ENCODE assay signal across 8 cellular contexts in genomic region chr6:32944265-32944664, GRCh38. TPM values are rescaled to one million over a fixed set of nuclear protein-coding genes. Genes with fewer than 3 reads are reported as not detected.
DNase-seq lines count a peak whose midpoint lies in the region; ATAC-seq lines count a peak whose summit lies in the region.

No MANE protein-coding gene starts in this region.

- peak overlapping the region; percentile 80 for H3K27ac ChIP-seq in KOPT-K1 (ENCODE audit: low read depth, low read length, poor library complexity, severe bottlenecking)

- H3K27ac Mint-ChIP-seq in activated naive CD4-positive, alpha-beta T cell treated with anti-CD3 and anti-CD28 coated beads for 36 hours = peak overlapping the region; percentile 81

- DNase-seq in GF-D8 (lab: John Stamatoyannopoulos, UW) = peak; percentile 60
- peak; percentile 42 for DNase-seq in activated naive CD4-positive, alpha-beta T cell treated with anti-CD3 and anti-CD28 coated beads for 36 hours
- DNase-seq in stimulated activated CD4-positive, alpha-beta T cell treated with anti-CD3 and anti-CD28 coated beads, Interleukin-4, amount 100 ng/mL, for 24 hours = peak; percentile 34
- no peak for DNase-seq in HPDE6-E6E7 (ENCODE audit: extremely low spot score)
- no peak for DNase-seq in NCI-H2081 (lab: John Stamatoyannopoulos, UW)
- DNase-seq in kidney glomerular epithelial cell (lab: John Stamatoyannopoulos, UW) = no peak

- peak; percentile 35 for ATAC-seq in GM21381 (IDR thresholded peaks at IDR 0.05; ENCODE audit: unreplicated experiment)

- H3K4me3 Mint-ChIP-seq in activated naive CD4-positive, alpha-beta T cell treated with anti-CD3 and anti-CD28 coated beads for 36 hours = peak overlapping the region; percentile 72

- peaks cover 2% of the 10 kb centered on the region for H3K9me3 ChIP-seq in KOPT-K1 (ENCODE audit: insufficient read depth, low read length, poor library complexity, severe bottlenecking)

- no peaks in the 10 kb centered on the region for H3K36me3 Mint-ChIP-seq in activated naive CD4-positive, alpha-beta T cell treated with anti-CD3 and anti-CD28 coated beads for 36 hours (ENCODE audit: low read depth)

- CTCF ChIA-PET in activated naive CD4-positive, alpha-beta T cell treated with anti-CD3 and anti-CD28 coated beads for 36 hours (lab: Charles Lee) = interaction anchor here (0.6 to 6.7 kb wide), 10 partner anchors 10 to 881 kb away, joined by 3 to 101 read pairs (median 4); partner anchors contain the start of gene HLA-DMA

- peaks cover 5% of the 10 kb centered on the region for H3K9me3 Mint-ChIP-seq in activated naive CD4-positive, alpha-beta T cell treated with anti-CD3 and anti-CD28 coated beads for 36 hours

- H3K36me3 ChIP-seq in KOPT-K1 (ENCODE audit: insufficient read depth, low read length) = no peaks in the 10 kb centered on the region

- H3K4me1 Mint-ChIP-seq in activated naive CD4-positive, alpha-beta T cell treated with anti-CD3 and anti-CD28 coated beads for 36 hours (ENCODE audit: low read depth) = peaks cover 64% of the 10 kb centered on the region

- intact Hi-C loops in activated naive CD4-positive, alpha-beta T cell treated with anti-CD3 and anti-CD28 coated beads for 36 hours (cut with micrococcal nuclease) = loop anchor here (1.0 to 2.0 kb wide), 2 partner anchors 23 to 41 kb away; no protein-coding TSS in a partner anchor

- H3K27me3 Mint-ChIP-seq in activated naive CD4-positive, alpha-beta T cell treated with anti-CD3 and anti-CD28 coated beads for 36 hours (ENCODE audit: low read depth) = no peaks in the 10 kb centered on the region

RNA-seq across cellular contexts. Expression of gene HLA-DMB, which starts 3.4 kb away (rescaled TPM):
- 1 to 10 TPM in 1 of 2 experiments, under 1 TPM in 1; 0.76 to 1.3 TPM for total RNA-seq in activated naive CD4-positive, alpha-beta T cell treated with anti-CD3 and anti-CD28 coated beads for 36 hours

RNA-seq across cellular contexts. Expression of gene HLA-DMA, which starts 8.6 kb away (rescaled TPM):
- total RNA-seq in activated naive CD4-positive, alpha-beta T cell treated with anti-CD3 and anti-CD28 coated beads for 36 hours = 10 to 100 TPM; 12.7 to 14.5 TPM

RNA-seq across cellular contexts. Expression of gene BRD2, which starts 24.1 kb away (rescaled TPM):
- total RNA-seq in activated naive CD4-positive, alpha-beta T cell treated with anti-CD3 and anti-CD28 coated beads for 36 hours = 100 to 1,000 TPM; 168 to 197 TPM

Comparison
In these comparisons a context has a peak if more than half of its experiments do, and no peak if none do; other contexts are left out.
1. DNase-seq: peak in GF-D8 (single experiment), activated naive CD4-positive, alpha-beta T cell treated with anti-CD3 and anti-CD28 coated beads for 36 hours (single experiment) and stimulated activated CD4-positive, alpha-beta T cell treated with anti-CD3 and anti-CD28 coated beads, Interleukin-4, amount 100 ng/mL, for 24 hours (single experiment); none in HPDE6-E6E7 (single experiment), NCI-H2081 (0 of 2) and kidney glomerular epithelial cell (single experiment).